8 cellular contexts compared by ENCODE assay signal in genomic region chr16:30874821-30875717, GRCh38. TPM values are rescaled to one million over a fixed set of nuclear protein-coding genes. Genes with fewer than 3 reads are reported as not detected.
A peak's percentile ranks its signal among the peaks of the same experiment; 100 is the strongest.
DNase-seq lines count a peak whose midpoint lies in the region; ATAC-seq and TF ChIP-seq lines count a peak whose summit lies in the region.

No MANE protein-coding gene starts in this region.

- intact Hi-C loops in right cardiac atrium (cut with DNase I), result loop anchor here in 1 of 4 donors (10.0 kb wide), 1 partner anchor 60 kb away; no protein-coding TSS in a partner anchor
- intact Hi-C loops in uterus (cut with DNase I; ENCODE audit: low total_unique reads), result no loop called here

- ATAC-seq in HG02840 (IDR thresholded peaks at IDR 0.05; ENCODE audit: low FRiP score, unreplicated experiment) (peak; percentile 79), right cardiac atrium (peak; percentile 99)

- H3K36me3 ChIP-seq in uterus, result no peaks in the 10 kb centered on the region

- H3K27ac ChIP-seq in right cardiac atrium (ENCODE audit: low read length), result peak overlapping the region; percentile 94
- peak overlapping the region; percentile 78 to 86 for H3K27ac ChIP-seq in uterus

- H3K27me3 ChIP-seq in right cardiac atrium (ENCODE audit: control insufficient read depth, insufficient read depth) (no peaks in the 10 kb centered on the region), uterus (no peaks in the 10 kb centered on the region)

- peak; percentile 85 for DNase-seq in GM13977 (ENCODE audit: low spot score)
- DNase-seq in NCI-H146 treated with DMSO at 0.1 percent for 48 hours (lab: John Stamatoyannopoulos, UW; ENCODE audit: unreplicated experiment), result peak; percentile 85
- DNase-seq in T-helper 2 cell, result peak; percentile 63 to 94 (median 81)
- peak in 57 of 58 donors; percentile 42 to 92 (median 84) for DNase-seq in anterior cingulate cortex (lab: John Stamatoyannopoulos, UW)
- peak; percentile 94 to 97 (median 97) for DNase-seq in right cardiac atrium
- DNase-seq in putamen (ENCODE audit: low spot score), result peak; percentile 92
- peak; percentile 81 to 90 for DNase-seq in uterus

- H3K4me3 ChIP-seq in right cardiac atrium (ENCODE audit: low read length) (peak overlapping the region; percentile 86), uterus (peak overlapping the region; percentile 61 to 87)

- under 1% methylated on average over 85 of the region's 85 CpGs for WGBS in right cardiac atrium

- H3K4me1 ChIP-seq in right cardiac atrium (ENCODE audit: control insufficient read depth, insufficient read depth, low read length), result peaks cover 6% of the 10 kb centered on the region
- H3K4me1 ChIP-seq in uterus, result peaks cover 10 to 12% of the 10 kb centered on the region in 2 donors

- peak; percentile 76 to 81 for TF ChIP-seq POLR2A in uterus (IDR thresholded peaks at IDR 0.05)

- H3K9me3 ChIP-seq in right cardiac atrium (ENCODE audit: control insufficient read depth, low read length) (no peaks in the 10 kb centered on the region), uterus (no peaks in the 10 kb centered on the region)

- no peak for TF ChIP-seq CTCF in GM13977 (IDR thresholded peaks at IDR 0.05; ENCODE audit: extremely low read depth, insufficient read depth, missing control alignments)
- peak in 1 of 4 experiments; percentile 34 for TF ChIP-seq CTCF in uterus (IDR thresholded peaks at IDR 0.05)

- in situ Hi-C loops in GM13977 (cut with MboI; ENCODE audit: low pct_unique_long_range_greater_than_20kb, low sequenced_read_pairs, unreplicated experiment), result no loop called here

RNA-seq across cellular contexts. Expression of gene BCL7C, which starts 18.8 kb away (rescaled TPM):
- 10 to 100 TPM; 20.6 to 31.7 (median 26.3) TPM for total RNA-seq in right cardiac atrium
- 29.5 TPM for polyA plus RNA-seq in right cardiac atrium
- 10 to 100 TPM; 16.5 to 44.8 (median 35.2) TPM for total RNA-seq in uterus

RNA-seq across cellular contexts. Expression of gene CTF1, which starts 21.3 kb away (rescaled TPM):
- total RNA-seq in right cardiac atrium (1 to 10 TPM; 7.4 to 9.8 (median 9.1) TPM), uterus (10 to 100 TPM in 2 of 4 donors, 1 to 10 TPM in 1, not detected in 1; 2.3 to 20.6 (median 13.8) TPM)
- 13.1 TPM for polyA plus RNA-seq in right cardiac atrium

RNA-seq across cellular contexts. Expression of gene FBXL19, which starts 48.3 kb away (rescaled TPM):
- total RNA-seq in right cardiac atrium (1 to 10 TPM; 5.1 to 8.4 (median 6.6) TPM), uterus (10 to 100 TPM in 3 of 4 donors, 1 to 10 TPM in 1; 3.8 to 25.4 (median 19.0) TPM)
- polyA plus RNA-seq in right cardiac atrium, result 8.3 TPM

Comparison
In these comparisons a context has a peak if more than half of its experiments do, and no peak if none do; other contexts are left out.
1. Peak in every context shown above with its lines: DNase-seq, ATAC-seq, H3K4me3 ChIP-seq and H3K27ac ChIP-seq.